ENCODE assay signal across 10 cellular contexts in the genomic region with DNA sequence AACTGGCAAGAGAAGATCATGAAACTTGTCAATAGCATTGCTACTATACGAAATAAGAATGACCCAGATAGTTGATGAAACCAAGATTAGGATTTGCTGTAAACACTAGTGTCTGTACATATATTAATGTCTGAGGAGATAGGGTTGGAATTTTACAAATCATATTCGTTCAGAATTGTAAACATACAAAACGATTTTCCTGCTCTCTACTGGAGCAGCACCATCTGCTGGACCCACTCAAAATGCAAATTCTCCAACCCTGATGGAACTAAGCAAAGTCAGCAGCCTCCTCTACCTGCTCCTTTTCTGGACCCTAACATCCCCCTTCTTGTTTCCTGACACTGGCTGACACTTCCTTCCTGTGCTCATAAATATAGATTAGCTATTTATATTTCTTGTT. TPM values are rescaled to one million over a fixed set of nuclear protein-coding genes. Genes with fewer than 3 reads are reported as not detected.
DNase-seq lines count a peak whose midpoint lies in the region; ATAC-seq lines count a peak whose summit lies in the region.
"Had no signal": no experiment of that assay in that cellular context is flagged by ENCODE, and none has a peak within 500 bp of the region (broad histone marks: within the 10 kb centered on the region; RNA-seq: fewer than 3 reads in every experiment).

No MANE protein-coding gene starts in this region.

- H3K27me3 ChIP-seq in Karpas-422 (ENCODE audit: low read length): no peaks in the 10 kb centered on the region
- H3K27me3 ChIP-seq: neutrophil, SJSA1 had no signal

- H3K9me2 ChIP-seq in Karpas-422 (replicated peaks; ENCODE audit: insufficient read depth, low read length): no peaks in the 10 kb centered on the region

- no peaks in the 10 kb centered on the region for H3K9me3 ChIP-seq in Karpas-422 (ENCODE audit: low read length)
- H3K9me3 ChIP-seq: neutrophil, SJSA1 had no signal

- peaks cover 10% of the 10 kb centered on the region for H3K4me1 ChIP-seq in Karpas-422 (ENCODE audit: low read length)
- H3K4me1 ChIP-seq: SJSA1 had no signal

- ATAC-seq in GM21390 (IDR thresholded peaks at IDR 0.05; ENCODE audit: unreplicated experiment): peak; percentile 39
- peak; percentile 33 for ATAC-seq in esophagus mucosa

- H3K4me3 ChIP-seq in Karpas-422 (ENCODE audit: low read length): no peak overlapping the region
- H3K4me3 ChIP-seq: SJSA1 had no signal

- no peaks in the 10 kb centered on the region for H3K36me3 ChIP-seq in Karpas-422 (ENCODE audit: insufficient read depth, low read length)
- H3K36me3 ChIP-seq: neutrophil, SJSA1 had no signal

- peak; percentile 50 for DNase-seq in D341Med (ENCODE audit: low spot score)
- DNase-seq in RPMI7951 (ENCODE audit: low read depth): peak; percentile 3
- peak; percentile 3 for DNase-seq in non-pigmented ciliary epithelial cell (ENCODE audit: low read depth)
- no peak for DNase-seq in NCI-H345 treated with DMSO at 0.1 percent for 48 hours (lab: John Stamatoyannopoulos, UW; ENCODE audit: unreplicated experiment)
- DNase-seq in stimulated activated CD4-positive, alpha-beta T cell treated with anti-CD3 and anti-CD28 coated beads, Interleukin-2, amount 100 ng/mL, for 48 hours: no peak
- no peak for DNase-seq in Karpas-422

- no peak overlapping the region for H2AFZ ChIP-seq in Karpas-422 (ENCODE audit: low read length)

- H3K27ac ChIP-seq in Karpas-422 (ENCODE audit: low read length): no peak overlapping the region
- H3K27ac ChIP-seq: neutrophil, SJSA1 had no signal

- no peak overlapping the region for H3K4me2 ChIP-seq in Karpas-422 (ENCODE audit: low read depth, low read length, poor library complexity, severe bottlenecking)

- H3K9ac ChIP-seq in Karpas-422 (ENCODE audit: low read length): no peak overlapping the region

- no peaks in the 10 kb centered on the region; the same call in 1 of the 2 replicates for H3K79me2 ChIP-seq in Karpas-422 (ENCODE audit: low read length)

- H4K20me1 ChIP-seq in Karpas-422 (ENCODE audit: insufficient read depth, low read depth, low read length): peaks cover 26% of the 10 kb centered on the region; the same call in 1 of the 2 replicates

RNA-seq across cellular contexts. Expression of gene SGMS1, which starts 29.4 kb away (rescaled TPM):
- 25.9 and 31.8 TPM in 2 replicates for total RNA-seq in RPMI7951 (2014; rRNA removed; shearing (Covaris generic))
- total RNA-seq in esophagus mucosa: 20.8 TPM
- 2.9 and 7.9 TPM in 2 replicates for total RNA-seq in Karpas-422 (2014; rRNA removed; shearing (Covaris generic); ENCODE audit: low replicate concordance)

Comparison
In these comparisons a context has a peak if more than half of its experiments do, and no peak if none do; other contexts are left out.
1. DNase-seq: peak in D341Med (single experiment), RPMI7951 (single experiment) and non-pigmented ciliary epithelial cell (single experiment); none in NCI-H345 treated with DMSO at 0.1 percent for 48 hours (single experiment), stimulated activated CD4-positive, alpha-beta T cell treated with anti-CD3 and anti-CD28 coated beads, Interleukin-2, amount 100 ng/mL, for 48 hours (0 of 2) and Karpas-422 (single experiment).